In the genomic region with DNA sequence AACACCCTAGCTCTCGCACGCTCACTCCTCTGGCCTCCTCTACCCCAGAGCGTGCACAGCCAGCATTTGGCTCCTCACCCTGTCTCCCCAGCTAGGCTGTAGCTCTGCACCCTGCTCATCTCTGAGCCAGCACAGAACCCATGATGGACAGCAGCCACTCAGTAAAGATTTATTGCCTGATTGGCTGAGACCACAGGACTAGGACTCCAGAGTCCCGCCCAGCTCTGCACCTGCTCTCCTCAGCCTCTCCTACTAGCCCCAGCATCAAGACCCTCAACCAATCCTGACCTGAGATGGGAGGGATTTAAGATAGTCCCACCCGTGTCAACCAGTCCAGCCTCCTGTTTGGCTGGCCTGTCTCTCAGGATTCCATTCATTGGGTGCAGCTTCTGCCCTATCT, we compare ENCODE assay signal across 11 cellular contexts.
DNase-seq lines count a peak whose midpoint lies in the region; ATAC-seq lines count a peak whose summit lies in the region.
"Had no signal": no experiment of that assay in that cellular context is flagged by ENCODE, and none has a peak within 500 bp of the region (broad histone marks: within the 10 kb centered on the region; RNA-seq: fewer than 3 reads in every experiment).

No MANE protein-coding gene starts in this region.

- no peaks in the 10 kb centered on the region for H3K36me3 Mint-ChIP-seq in stimulated activated effector memory CD8-positive, alpha-beta T cell treated with anti-CD3 and anti-CD28 coated beads, Interleukin-12 subunit alpha, Interleukin-12 subunit beta, amount 100 ng/mL, for 72 hours
- H3K36me3 Mint-ChIP-seq: activated naive CD8-positive, alpha-beta T cell treated with anti-CD3 and anti-CD28 coated beads, Interleukin-2, amount 10 ng/mL, durations not matched to agents 7 days and 5 days had no signal

- DNase-seq in NCI-H748 (lab: John Stamatoyannopoulos, UW; ENCODE audit: unreplicated experiment): peak; percentile 28
- no peak for DNase-seq in NCI-H748 treated with DMSO at 0.1 percent for 48 hours (lab: John Stamatoyannopoulos, UW)
- DNase-seq in NCI-H774 (lab: John Stamatoyannopoulos, UW): peak; percentile 0
- DNase-seq in glomerular visceral epithelial cell (ENCODE audit: extremely low spot score): peak; percentile 11
- no peak for DNase-seq in stimulated activated effector memory CD8-positive, alpha-beta T cell treated with anti-CD3 and anti-CD28 coated beads, Interleukin-12 subunit alpha, Interleukin-12 subunit beta, amount 100 ng/mL, for 72 hours (ENCODE audit: low spot score in 2 of 2)
- DNase-seq in COLO668 (lab: John Stamatoyannopoulos, UW; ENCODE audit: unreplicated experiment): no peak
- DNase-seq: activated naive CD8-positive, alpha-beta T cell treated with anti-CD3 and anti-CD28 coated beads, Interleukin-2, amount 10 ng/mL, durations not matched to agents 7 days and 5 days; stimulated activated naive CD4-positive, alpha-beta T cell treated with Interleukin-2 at 50 U/mL for 16 hours had no signal

- H3K4me3 Mint-ChIP-seq in stimulated activated effector memory CD8-positive, alpha-beta T cell treated with anti-CD3 and anti-CD28 coated beads, Interleukin-12 subunit alpha, Interleukin-12 subunit beta, amount 100 ng/mL, for 72 hours: no peak overlapping the region
- H3K4me3 Mint-ChIP-seq: activated naive CD8-positive, alpha-beta T cell treated with anti-CD3 and anti-CD28 coated beads, Interleukin-2, amount 10 ng/mL, durations not matched to agents 7 days and 5 days; T-helper 1 cell treated with Interleukin-12 subunit alpha and Interleukin-12 subunit beta and Interleukin-4 antibody, amounts not matched to agents 30 μg/mL and 1 μg/mL, for 36 hours had no signal

- no peak overlapping the region for H3K27ac Mint-ChIP-seq in stimulated activated effector memory CD8-positive, alpha-beta T cell treated with anti-CD3 and anti-CD28 coated beads, Interleukin-12 subunit alpha, Interleukin-12 subunit beta, amount 100 ng/mL, for 72 hours
- H3K27ac Mint-ChIP-seq: activated naive CD8-positive, alpha-beta T cell treated with anti-CD3 and anti-CD28 coated beads, Interleukin-2, amount 10 ng/mL, durations not matched to agents 7 days and 5 days; T-helper 1 cell treated with Interleukin-12 subunit alpha and Interleukin-12 subunit beta and Interleukin-4 antibody, amounts not matched to agents 30 μg/mL and 1 μg/mL, for 36 hours had no signal

- no peaks in the 10 kb centered on the region for H3K9me3 Mint-ChIP-seq in stimulated activated effector memory CD8-positive, alpha-beta T cell treated with anti-CD3 and anti-CD28 coated beads, Interleukin-12 subunit alpha, Interleukin-12 subunit beta, amount 100 ng/mL, for 72 hours
- H3K9me3 Mint-ChIP-seq: activated naive CD8-positive, alpha-beta T cell treated with anti-CD3 and anti-CD28 coated beads, Interleukin-2, amount 10 ng/mL, durations not matched to agents 7 days and 5 days; T-helper 1 cell treated with Interleukin-12 subunit alpha and Interleukin-12 subunit beta and Interleukin-4 antibody, amounts not matched to agents 30 μg/mL and 1 μg/mL, for 36 hours had no signal

- no peaks in the 10 kb centered on the region for H3K4me1 Mint-ChIP-seq in stimulated activated effector memory CD8-positive, alpha-beta T cell treated with anti-CD3 and anti-CD28 coated beads, Interleukin-12 subunit alpha, Interleukin-12 subunit beta, amount 100 ng/mL, for 72 hours
- H3K4me1 Mint-ChIP-seq: activated naive CD8-positive, alpha-beta T cell treated with anti-CD3 and anti-CD28 coated beads, Interleukin-2, amount 10 ng/mL, durations not matched to agents 7 days and 5 days had no signal

- peak; percentile 46 for ATAC-seq in stimulated activated effector memory CD8-positive, alpha-beta T cell treated with anti-CD3 and anti-CD28 coated beads, Interleukin-12 subunit alpha, Interleukin-12 subunit beta, amount 100 ng/mL, for 72 hours
- no peak for ATAC-seq in GM21447 (IDR thresholded peaks at IDR 0.05; ENCODE audit: unreplicated experiment)
- ATAC-seq in GM18870 (IDR thresholded peaks at IDR 0.05; ENCODE audit: unreplicated experiment): no peak

Comparison
In these comparisons a context has a peak if more than half of its experiments do, and no peak if none do; other contexts are left out.
1. DNase-seq: peak in NCI-H748 (single experiment), NCI-H774 (single experiment) and glomerular visceral epithelial cell (single experiment); none in NCI-H748 treated with DMSO at 0.1 percent for 48 hours (single experiment), stimulated activated effector memory CD8-positive, alpha-beta T cell treated with anti-CD3 and anti-CD28 coated beads, Interleukin-12 subunit alpha, Interleukin-12 subunit beta, amount 100 ng/mL, for 72 hours (0 of 2) and COLO668 (single experiment).